Comparison of ENCODE assay signal across 15 cellular contexts in genomic region chr9:87237337-87237736, GRCh38.
"Had no signal": no experiment of that assay in that cellular context is flagged by ENCODE, and none has a peak within 500 bp of the region (broad histone marks: within the 10 kb centered on the region; RNA-seq: fewer than 3 reads in every experiment).

No MANE protein-coding gene starts in this region.

- H3K4me2 ChIP-seq: hepatocyte had no signal

- H3K27ac ChIP-seq: colonic mucosa, hepatocyte, neutrophil, ovary had no signal

- H2AFZ ChIP-seq: hepatocyte had no signal

- H3K4me1 ChIP-seq: colonic mucosa had no signal

- ATAC-seq: naive thymus-derived CD4-positive, alpha-beta T cell; right cardiac atrium had no signal

- H3K36me3 Mint-ChIP-seq: naive thymus-derived CD4-positive, alpha-beta T cell had no signal

- H3K36me3 ChIP-seq: colonic mucosa, neutrophil, ovary had no signal

- H3K27ac Mint-ChIP-seq: naive thymus-derived CD4-positive, alpha-beta T cell had no signal

- DNase-seq: cerebellar nuclear complex; colonic mucosa; dermis blood vessel endothelial cell; foreskin fibroblast; kidney glomerular epithelial cell; mesendoderm; naive thymus-derived CD4-positive, alpha-beta T cell; ovary; right cardiac atrium; small intestine; stimulated activated CD4-positive, alpha-beta T cell treated with anti-CD3 and anti-CD28 coated beads, Interleukin-12 subunit alpha, Interleukin-12 subunit beta, amount 100 ng/mL, for 4 hours; stimulated activated naive CD4-positive, alpha-beta T cell treated with Interleukin-2 at 50 U/mL for 16 hours; trophoblast cell had no signal

- H3K79me2 ChIP-seq: hepatocyte had no signal

- H3K4me1 Mint-ChIP-seq: naive thymus-derived CD4-positive, alpha-beta T cell had no signal

- H3K9me3 ChIP-seq: colonic mucosa, neutrophil, ovary had no signal

- H3K4me3 Mint-ChIP-seq: naive thymus-derived CD4-positive, alpha-beta T cell had no signal

- H3K27me3 ChIP-seq: colonic mucosa, hepatocyte, ovary had no signal

- H3K4me3 ChIP-seq: colonic mucosa, hepatocyte, ovary had no signal
